10 cellular contexts compared by ENCODE assay signal in the genomic region with DNA sequence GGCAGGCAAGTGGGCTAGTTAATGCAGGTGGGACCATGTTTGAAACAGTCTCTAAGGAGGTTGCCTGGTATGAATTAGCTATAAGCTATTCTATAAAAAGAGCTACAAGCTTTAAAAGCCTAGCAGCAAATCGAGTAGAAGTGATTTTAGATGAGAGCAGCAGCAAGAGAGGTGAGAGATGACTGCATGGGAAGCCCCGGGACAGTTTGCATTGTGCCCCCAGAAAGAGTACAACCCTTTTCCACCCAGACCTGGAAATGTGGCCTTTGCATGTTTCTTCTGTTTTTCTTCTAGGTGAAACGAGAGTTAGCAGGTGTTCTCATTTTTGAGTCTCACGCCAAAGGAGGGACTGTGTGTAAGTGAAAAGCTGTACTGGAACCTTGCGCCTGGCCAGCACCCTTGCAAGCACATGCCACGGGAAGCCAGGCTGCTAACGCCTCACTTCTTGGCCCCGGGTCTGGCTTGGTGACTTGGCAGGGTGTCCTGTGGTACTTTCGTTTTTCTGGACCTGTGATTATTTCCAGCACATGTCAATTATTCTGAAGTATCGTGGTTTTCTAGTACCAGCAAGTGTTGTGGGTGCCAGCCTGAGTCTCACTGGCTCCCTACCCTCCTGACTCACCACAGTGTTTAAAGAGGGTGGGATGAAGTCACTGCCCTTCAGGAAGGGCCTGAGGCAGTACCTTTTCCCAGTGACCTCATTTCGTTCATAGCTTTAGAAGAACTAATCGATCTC.
A peak's percentile ranks its signal among the peaks of the same experiment; 100 is the strongest.
DNase-seq lines count a peak whose midpoint lies in the region; ATAC-seq and TF ChIP-seq lines count a peak whose summit lies in the region.
"Had no signal": no experiment of that assay in that cellular context is flagged by ENCODE, and none has a peak within 500 bp of the region (broad histone marks: within the 10 kb centered on the region; RNA-seq: fewer than 3 reads in every experiment).

No MANE protein-coding gene starts in this region.

- no peaks in the 10 kb centered on the region for H3K4me1 ChIP-seq in ovary (ENCODE audit: insufficient read depth)

- DNase-seq in NCI-H2196 treated with DMSO at 0.1 percent for 48 hours (lab: John Stamatoyannopoulos, UW; ENCODE audit: unreplicated experiment) (peak; percentile 20), dedifferentiated amniotic fluid mesenchymal stem cell (ENCODE audit: extremely low spot score) (peak; percentile 31), renal cortical epithelial cell (ENCODE audit: low read depth) (peak; percentile 92), T-helper 2 cell (no peak), germinal center (ENCODE audit: low spot score) (no peak), ovary (no peak)
- DNase-seq: activated CD4-positive, alpha-beta memory T cell treated with anti-CD3 and anti-CD28 coated beads for 36 hours had no signal

- H3K9me3 ChIP-seq in ovary: no peaks in the 10 kb centered on the region

- TF ChIP-seq EP300 in ovary (IDR thresholded peaks at IDR 0.05): no peak

- WGBS in ovary, 3 donors: 72 to 80% (median 78%) methylated on average over 12 of the region's 12 CpGs

- H3K27me3 ChIP-seq in ovary: no peaks in the 10 kb centered on the region

- TF ChIP-seq POLR2A in ovary (IDR thresholded peaks at IDR 0.05): no peak

- H3K4me3 ChIP-seq in ovary: no peak overlapping the region
- H3K4me3 ChIP-seq: skin epidermis had no signal

- intact Hi-C loops in ovary (cut with DNase I): no loop called here

- no peak for TF ChIP-seq CTCF in ovary (IDR thresholded peaks at IDR 0.05)

- ATAC-seq in GM19351 (IDR thresholded peaks at IDR 0.05; ENCODE audit: unreplicated experiment): peak; percentile 66
- no peak for ATAC-seq in GM18519 (IDR thresholded peaks at IDR 0.05; ENCODE audit: low FRiP score, unreplicated experiment)

- no peak overlapping the region for H3K27ac ChIP-seq in ovary

- no peaks in the 10 kb centered on the region for H3K36me3 ChIP-seq in ovary

Comparison
In these comparisons a context has a peak if more than half of its experiments do, and no peak if none do; other contexts are left out.
1. DNase-seq: peak in NCI-H2196 treated with DMSO at 0.1 percent for 48 hours (single experiment), dedifferentiated amniotic fluid mesenchymal stem cell (single experiment) and renal cortical epithelial cell (single experiment); none in T-helper 2 cell (0 of 5), germinal center (single experiment) and ovary (0 of 5).